Comparison of ENCODE assay signal across 8 cellular contexts in the genomic region with DNA sequence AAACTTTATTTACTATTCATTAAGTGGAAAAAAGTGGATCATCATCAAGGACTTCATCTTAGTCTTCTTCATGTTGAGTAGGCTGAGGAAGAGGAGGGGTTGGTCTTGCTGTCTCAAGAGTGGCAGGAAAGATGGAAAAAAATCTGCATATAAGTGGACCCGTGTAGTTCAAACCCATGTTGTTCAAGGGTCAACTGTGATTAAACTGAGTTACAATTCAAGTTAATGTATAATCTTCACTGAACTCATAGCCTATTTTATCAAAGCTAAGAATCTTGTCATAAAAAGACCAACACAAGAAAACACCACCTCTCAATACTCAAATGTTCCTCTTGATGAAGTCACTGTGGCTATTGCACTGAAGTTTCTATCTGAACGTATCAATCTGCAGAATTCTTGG.
"Had no signal": no experiment of that assay in that cellular context is flagged by ENCODE, and none has a peak within 500 bp of the region (broad histone marks: within the 10 kb centered on the region; RNA-seq: fewer than 3 reads in every experiment).

No MANE protein-coding gene starts in this region.

- FAIRE-seq: G401.6, GM12878, GM12891, GM12892, GM18507, GM19239 had no signal

- ATAC-seq: GM12878 had no signal

- DNase-seq: GDM1, GF-D8 had no signal

- H3K4me3 ChIP-seq: GM12878 had no signal
